Comparison of ENCODE assay signal across 1 cellular context in the genomic region with DNA sequence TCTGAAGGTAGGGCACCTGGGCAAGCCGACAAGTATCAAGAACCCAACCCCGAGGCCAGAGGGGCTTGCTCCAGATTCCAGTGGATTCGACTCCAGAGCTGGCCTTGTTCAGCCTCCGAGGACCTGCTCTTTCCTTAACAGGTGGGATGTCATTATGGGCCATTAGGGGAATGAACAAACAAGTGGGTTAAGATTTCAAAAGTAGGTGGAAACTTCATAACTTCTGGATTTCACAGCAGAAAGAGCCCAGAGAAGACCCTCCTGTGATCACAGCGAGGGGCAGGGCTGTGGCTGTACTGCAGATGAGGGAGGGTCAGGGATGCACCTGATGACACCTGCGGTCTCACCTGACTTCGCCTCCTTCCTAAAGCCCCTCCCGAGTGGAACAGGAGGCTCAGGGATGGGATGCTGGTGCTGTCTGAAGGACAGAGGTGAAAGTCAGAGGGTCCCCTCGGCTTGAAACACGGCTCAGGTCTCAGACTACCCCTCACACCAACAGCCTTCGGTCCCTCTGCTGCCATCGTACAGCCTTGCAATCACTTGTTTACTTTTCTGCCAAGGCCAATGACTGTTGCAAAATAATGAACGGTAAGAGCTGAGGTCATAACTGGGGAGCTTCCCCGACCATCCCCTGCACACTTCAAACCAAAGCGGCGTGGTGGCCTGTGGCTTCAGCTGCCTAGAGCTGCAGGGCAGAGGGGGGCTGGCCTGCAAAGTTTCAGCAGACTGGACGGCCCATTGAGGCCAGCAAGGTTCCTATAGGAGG.
TF ChIP-seq lines count a peak whose summit lies in the region.

No MANE protein-coding gene starts in this region.

TF ChIP-seq in HepG2, 621 proteins besides CTCF, POLR2A, EP300 and RAD21 (continued from another document and continues in another):
- TF ChIP-seq SP5 (CRISPR knock-in tag; IDR thresholded peaks at IDR 0.05; ENCODE audit: borderline replicate concordance, low read depth), result peak; percentile 53; the same call in 1 of the 2 replicates
- no peak for TF ChIP-seq ZNF562 (CRISPR knock-in tag; IDR thresholded peaks at IDR 0.05; ENCODE audit: borderline replicate concordance)
- no peak for TF ChIP-seq PHF20 (CRISPR knock-in tag; IDR thresholded peaks at IDR 0.05)
- TF ChIP-seq SPEN (CRISPR knock-in tag; IDR thresholded peaks at IDR 0.05; ENCODE audit: low read depth), result 0 out of 2 replicates have a peak, but pooled peaks have one; percentile 12
- TF ChIP-seq, protein P1, sequence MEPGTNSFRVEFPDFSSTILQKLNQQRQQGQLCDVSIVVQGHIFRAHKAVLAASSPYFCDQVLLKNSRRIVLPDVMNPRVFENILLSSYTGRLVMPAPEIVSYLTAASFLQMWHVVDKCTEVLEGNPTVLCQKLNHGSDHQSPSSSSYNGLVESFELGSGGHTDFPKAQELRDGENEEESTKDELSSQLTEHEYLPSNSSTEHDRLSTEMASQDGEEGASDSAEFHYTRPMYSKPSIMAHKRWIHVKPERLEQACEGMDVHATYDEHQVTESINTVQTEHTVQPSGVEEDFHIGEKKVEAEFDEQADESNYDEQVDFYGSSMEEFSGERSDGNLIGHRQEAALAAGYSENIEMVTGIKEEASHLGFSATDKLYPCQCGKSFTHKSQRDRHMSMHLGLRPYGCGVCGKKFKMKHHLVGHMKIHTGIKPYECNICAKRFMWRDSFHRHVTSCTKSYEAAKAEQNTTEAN (CRISPR knock-in tag; conservative IDR thresholded peaks at IDR 0.05), result peak; percentile 59; the same call in 1 of the 2 replicates
- peak; percentile 51; the same call in 1 of the 2 replicates for TF ChIP-seq PPARG (CRISPR knock-in tag; conservative IDR thresholded peaks at IDR 0.05)
- TF ChIP-seq TCF7L2 (IDR thresholded peaks at IDR 0.05; ENCODE audit: low read depth, low read length), result no peak
- TF ChIP-seq PAX8 (CRISPR knock-in tag; IDR thresholded peaks at IDR 0.05; ENCODE audit: borderline replicate concordance), result no peak
- no peak for TF ChIP-seq CBX2 (IDR thresholded peaks at IDR 0.05; ENCODE audit: low read depth, low read length)
- TF ChIP-seq CBX2 (CRISPR knock-in tag; IDR thresholded peaks at IDR 0.05; ENCODE audit: low read depth), result no peak
- TF ChIP-seq SETDB1 (CRISPR knock-in tag; IDR thresholded peaks at IDR 0.05; ENCODE audit: borderline replicate concordance), result no peak
- 0 out of 2 replicates have a peak, but pooled peaks have one; percentile 32 for TF ChIP-seq ZNF143 (CRISPR knock-in tag; IDR thresholded peaks at IDR 0.05)
- no peak for TF ChIP-seq HNRNPUL1 (IDR thresholded peaks at IDR 0.05; ENCODE audit: low read depth, low read length)
- TF ChIP-seq ZBTB3 (CRISPR knock-in tag; IDR thresholded peaks at IDR 0.05; ENCODE audit: borderline replicate concordance, low read depth), result no peak; the same call in 1 of the 2 replicates
- TF ChIP-seq NAIF1 (CRISPR knock-in tag; IDR thresholded peaks at IDR 0.05; ENCODE audit: borderline replicate concordance), result no peak
- TF ChIP-seq MXD4 (CRISPR knock-in tag; IDR thresholded peaks at IDR 0.05), result peak; percentile 70
- TF ChIP-seq BCL6 (CRISPR knock-in tag; IDR thresholded peaks at IDR 0.05), result peak; percentile 79
- peak; percentile 82; the same call in 1 of the 2 replicates for TF ChIP-seq HOXD1 (CRISPR knock-in tag; IDR thresholded peaks at IDR 0.05)
- no peak for TF ChIP-seq MED13 (CRISPR knock-in tag; IDR thresholded peaks at IDR 0.05)
- TF ChIP-seq ERF (CRISPR knock-in tag; IDR thresholded peaks at IDR 0.05), result peak; percentile 79
- no peak for TF ChIP-seq KLF12 (CRISPR knock-in tag; IDR thresholded peaks at IDR 0.05; ENCODE audit: borderline replicate concordance)
- no peak for TF ChIP-seq JARID2 (CRISPR knock-in tag; IDR thresholded peaks at IDR 0.05; ENCODE audit: insufficient replicate concordance)
- peak; percentile 51 for TF ChIP-seq ZFY (CRISPR knock-in tag; IDR thresholded peaks at IDR 0.05)
- no peak for TF ChIP-seq TBX3 (IDR thresholded peaks at IDR 0.05; ENCODE audit: borderline replicate concordance)
- TF ChIP-seq ARNT2 (CRISPR knock-in tag; IDR thresholded peaks at IDR 0.05; ENCODE audit: low read depth), result no peak
- TF ChIP-seq, protein P2, sequence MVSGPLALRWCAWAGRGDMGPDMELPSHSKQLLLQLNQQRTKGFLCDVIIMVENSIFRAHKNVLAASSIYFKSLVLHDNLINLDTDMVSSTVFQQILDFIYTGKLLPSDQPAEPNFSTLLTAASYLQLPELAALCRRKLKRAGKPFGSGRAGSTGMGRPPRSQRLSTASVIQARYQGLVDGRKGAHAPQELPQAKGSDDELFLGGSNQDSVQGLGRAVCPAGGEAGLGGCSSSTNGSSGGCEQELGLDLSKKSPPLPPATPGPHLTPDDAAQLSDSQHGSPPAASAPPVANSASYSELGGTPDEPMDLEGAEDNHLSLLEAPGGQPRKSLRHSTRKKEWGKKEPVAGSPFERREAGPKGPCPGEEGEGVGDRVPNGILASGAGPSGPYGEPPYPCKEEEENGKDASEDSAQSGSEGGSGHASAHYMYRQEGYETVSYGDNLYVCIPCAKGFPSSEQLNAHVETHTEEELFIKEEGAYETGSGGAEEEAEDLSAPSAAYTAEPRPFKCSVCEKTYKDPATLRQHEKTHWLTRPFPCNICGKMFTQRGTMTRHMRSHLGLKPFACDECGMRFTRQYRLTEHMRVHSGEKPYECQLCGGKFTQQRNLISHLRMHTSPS (CRISPR knock-in tag; IDR thresholded peaks at IDR 0.05; ENCODE audit: low read depth), result peak; percentile 68
- no peak for TF ChIP-seq RARG (CRISPR knock-in tag; IDR thresholded peaks at IDR 0.05; ENCODE audit: low read depth)
- TF ChIP-seq RBAK (CRISPR knock-in tag; IDR thresholded peaks at IDR 0.05), result no peak
- TF ChIP-seq, protein P3, sequence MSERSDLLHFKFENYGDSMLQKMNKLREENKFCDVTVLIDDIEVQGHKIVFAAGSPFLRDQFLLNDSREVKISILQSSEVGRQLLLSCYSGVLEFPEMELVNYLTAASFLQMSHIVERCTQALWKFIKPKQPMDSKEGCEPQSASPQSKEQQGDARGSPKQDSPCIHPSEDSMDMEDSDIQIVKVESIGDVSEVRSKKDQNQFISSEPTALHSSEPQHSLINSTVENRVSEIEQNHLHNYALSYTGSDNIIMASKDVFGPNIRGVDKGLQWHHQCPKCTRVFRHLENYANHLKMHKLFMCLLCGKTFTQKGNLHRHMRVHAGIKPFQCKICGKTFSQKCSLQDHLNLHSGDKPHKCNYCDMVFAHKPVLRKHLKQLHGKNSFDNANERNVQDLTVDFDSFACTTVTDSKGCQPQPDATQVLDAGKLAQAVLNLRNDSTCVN (CRISPR knock-in tag; IDR thresholded peaks at IDR 0.05; ENCODE audit: borderline replicate concordance), result peak; percentile 54; the same call in 1 of the 2 replicates
- no peak for TF ChIP-seq DNMT1 (CRISPR knock-in tag; IDR thresholded peaks at IDR 0.05)
- TF ChIP-seq ZNF501 (CRISPR knock-in tag; IDR thresholded peaks at IDR 0.05), result no peak
- TF ChIP-seq HMG20A (CRISPR knock-in tag; IDR thresholded peaks at IDR 0.05; ENCODE audit: borderline replicate concordance), result peak; percentile 84
- no peak for TF ChIP-seq PRPF4 (IDR thresholded peaks at IDR 0.05; ENCODE audit: low read depth, low read length, poor library complexity, severe bottlenecking)
- no peak for TF ChIP-seq ZFP82 (CRISPR knock-in tag; IDR thresholded peaks at IDR 0.05; ENCODE audit: borderline replicate concordance)
- no peak for TF ChIP-seq SMARCC2 (IDR thresholded peaks at IDR 0.05)
- no peak for TF ChIP-seq ZBTB42 (CRISPR knock-in tag; IDR thresholded peaks at IDR 0.05)
- TF ChIP-seq, protein P4, sequence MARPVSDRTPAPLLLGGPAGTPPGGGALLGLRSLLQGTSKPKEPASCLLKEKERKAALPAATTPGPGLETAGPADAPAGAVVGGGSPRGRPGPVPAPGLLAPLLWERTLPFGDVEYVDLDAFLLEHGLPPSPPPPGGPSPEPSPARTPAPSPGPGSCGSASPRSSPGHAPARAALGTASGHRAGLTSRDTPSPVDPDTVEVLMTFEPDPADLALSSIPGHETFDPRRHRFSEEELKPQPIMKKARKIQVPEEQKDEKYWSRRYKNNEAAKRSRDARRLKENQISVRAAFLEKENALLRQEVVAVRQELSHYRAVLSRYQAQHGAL (CRISPR knock-in tag; IDR thresholded peaks at IDR 0.05; ENCODE audit: not compliant biosample characterization), result no peak
- TF ChIP-seq FLYWCH1 (CRISPR knock-in tag; IDR thresholded peaks at IDR 0.05), result no peak
- TF ChIP-seq SRY (CRISPR knock-in tag; IDR thresholded peaks at IDR 0.05), result no peak
- TF ChIP-seq PHF21A (CRISPR knock-in tag; IDR thresholded peaks at IDR 0.05), result peak; percentile 55
- no peak for TF ChIP-seq ZNF382 (CRISPR knock-in tag; IDR thresholded peaks at IDR 0.05; ENCODE audit: borderline replicate concordance)
- peak; percentile 87 for TF ChIP-seq NFKBIZ (CRISPR knock-in tag; IDR thresholded peaks at IDR 0.05)
- TF ChIP-seq GATAD1 (CRISPR knock-in tag; IDR thresholded peaks at IDR 0.05), result peak; percentile 59
- TF ChIP-seq ZNF672 (CRISPR knock-in tag; IDR thresholded peaks at IDR 0.05), result no peak
- no peak for TF ChIP-seq SP2 (CRISPR knock-in tag; IDR thresholded peaks at IDR 0.05)
- TF ChIP-seq ARID2 (CRISPR knock-in tag; IDR thresholded peaks at IDR 0.05; ENCODE audit: borderline replicate concordance), result no peak
- no peak for TF ChIP-seq NFRKB (IDR thresholded peaks at IDR 0.05)
- TF ChIP-seq SOX13 (IDR thresholded peaks at IDR 0.05), result no peak
- TF ChIP-seq SOX13 (CRISPR knock-in tag; conservative IDR thresholded peaks at IDR 0.05 in 1 of 2, IDR thresholded peaks at IDR 0.05 in 1 of 2), result peak in 1 of 2 experiments; percentile 83; a peak in 2 of 4 replicates
- TF ChIP-seq, protein P5, sequence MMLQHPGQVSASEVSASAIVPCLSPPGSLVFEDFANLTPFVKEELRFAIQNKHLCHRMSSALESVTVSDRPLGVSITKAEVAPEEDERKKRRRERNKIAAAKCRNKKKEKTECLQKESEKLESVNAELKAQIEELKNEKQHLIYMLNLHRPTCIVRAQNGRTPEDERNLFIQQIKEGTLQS (CRISPR knock-in tag; IDR thresholded peaks at IDR 0.05), result peak; percentile 82
- no peak for TF ChIP-seq ZNF557 (CRISPR knock-in tag; IDR thresholded peaks at IDR 0.05)
- no peak for TF ChIP-seq GATA4 (IDR thresholded peaks at IDR 0.05; ENCODE audit: borderline replicate concordance, low read depth)
- TF ChIP-seq JDP2 (CRISPR knock-in tag; IDR thresholded peaks at IDR 0.05; ENCODE audit: borderline replicate concordance), result no peak
- no peak for TF ChIP-seq ZNF20 (CRISPR knock-in tag; IDR thresholded peaks at IDR 0.05)
- no peak for TF ChIP-seq CENPX (CRISPR knock-in tag; IDR thresholded peaks at IDR 0.05)
- TF ChIP-seq ZMYM2 (CRISPR knock-in tag; IDR thresholded peaks at IDR 0.05), result no peak
- TF ChIP-seq ATF1 (CRISPR knock-in tag; IDR thresholded peaks at IDR 0.05), result no peak
- TF ChIP-seq, protein P6, sequence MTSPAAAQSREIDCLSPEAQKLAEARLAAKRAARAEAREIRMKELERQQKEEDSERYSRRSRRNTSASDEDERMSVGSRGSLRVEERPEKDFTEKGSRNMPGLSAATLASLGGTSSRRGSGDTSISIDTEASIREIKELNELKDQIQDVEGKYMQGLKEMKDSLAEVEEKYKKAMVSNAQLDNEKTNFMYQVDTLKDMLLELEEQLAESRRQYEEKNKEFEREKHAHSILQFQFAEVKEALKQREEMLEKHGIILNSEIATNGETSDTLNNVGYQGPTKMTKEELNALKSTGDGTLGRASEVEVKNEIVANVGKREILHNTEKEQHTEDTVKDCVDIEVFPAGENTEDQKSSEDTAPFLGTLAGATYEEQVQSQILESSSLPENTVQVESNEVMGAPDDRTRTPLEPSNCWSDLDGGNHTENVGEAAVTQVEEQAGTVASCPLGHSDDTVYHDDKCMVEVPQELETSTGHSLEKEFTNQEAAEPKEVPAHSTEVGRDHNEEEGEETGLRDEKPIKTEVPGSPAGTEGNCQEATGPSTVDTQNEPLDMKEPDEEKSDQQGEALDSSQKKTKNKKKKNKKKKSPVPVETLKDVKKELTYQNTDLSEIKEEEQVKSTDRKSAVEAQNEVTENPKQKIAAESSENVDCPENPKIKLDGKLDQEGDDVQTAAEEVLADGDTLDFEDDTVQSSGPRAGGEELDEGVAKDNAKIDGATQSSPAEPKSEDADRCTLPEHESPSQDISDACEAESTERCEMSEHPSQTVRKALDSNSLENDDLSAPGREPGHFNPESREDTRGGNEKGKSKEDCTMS (CRISPR knock-in tag; conservative IDR thresholded peaks at IDR 0.05), result no peak
- TF ChIP-seq ZSCAN12 (CRISPR knock-in tag; IDR thresholded peaks at IDR 0.05), result no peak
- TF ChIP-seq, protein P7, sequence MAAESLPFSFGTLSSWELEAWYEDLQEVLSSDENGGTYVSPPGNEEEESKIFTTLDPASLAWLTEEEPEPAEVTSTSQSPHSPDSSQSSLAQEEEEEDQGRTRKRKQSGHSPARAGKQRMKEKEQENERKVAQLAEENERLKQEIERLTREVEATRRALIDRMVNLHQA (CRISPR knock-in tag; IDR thresholded peaks at IDR 0.05), result no peak
- TF ChIP-seq FOXK1 (CRISPR knock-in tag; IDR thresholded peaks at IDR 0.05; ENCODE audit: borderline replicate concordance, low read depth), result peak; percentile 94
- TF ChIP-seq ZBTB21 (CRISPR knock-in tag; IDR thresholded peaks at IDR 0.05), result peak; percentile 88
- no peak for TF ChIP-seq ZIK1 (CRISPR knock-in tag; IDR thresholded peaks at IDR 0.05; ENCODE audit: borderline replicate concordance, low read depth)
- peak; percentile 89 for TF ChIP-seq DPF2 (CRISPR knock-in tag; IDR thresholded peaks at IDR 0.05; ENCODE audit: borderline replicate concordance, low read depth)
- peak; percentile 77 for TF ChIP-seq ZFX (CRISPR knock-in tag; IDR thresholded peaks at IDR 0.05; ENCODE audit: low read depth)
- TF ChIP-seq ZNF496 (CRISPR knock-in tag; IDR thresholded peaks at IDR 0.05; ENCODE audit: insufficient replicate concordance), result no peak
- peak; percentile 12; the same call in 1 of the 2 replicates for TF ChIP-seq ZNF274 (CRISPR knock-in tag; IDR thresholded peaks at IDR 0.05)
- no peak for TF ChIP-seq ZNF460 (CRISPR knock-in tag; IDR thresholded peaks at IDR 0.05; ENCODE audit: borderline replicate concordance)
- TF ChIP-seq ZNF619 (CRISPR knock-in tag; IDR thresholded peaks at IDR 0.05), result no peak
- TF ChIP-seq PCBP1 (IDR thresholded peaks at IDR 0.05; ENCODE audit: borderline replicate concordance, low read depth, low read length), result no peak
- TF ChIP-seq ZNF552 (CRISPR knock-in tag; IDR thresholded peaks at IDR 0.05; ENCODE audit: borderline replicate concordance), result no peak
- no peak; the same call in 1 of the 2 replicates for TF ChIP-seq MEF2D (CRISPR knock-in tag; IDR thresholded peaks at IDR 0.05)
- peak; percentile 68; the same call in 1 of the 2 replicates for TF ChIP-seq RCOR2 (CRISPR knock-in tag; IDR thresholded peaks at IDR 0.05)
- TF ChIP-seq ZNF781 (CRISPR knock-in tag; IDR thresholded peaks at IDR 0.05; ENCODE audit: borderline replicate concordance, not compliant biosample characterization), result no peak
- TF ChIP-seq KDM5B (CRISPR knock-in tag; IDR thresholded peaks at IDR 0.05; ENCODE audit: borderline replicate concordance), result peak; percentile 35; the same call in 1 of the 2 replicates
- no peak for TF ChIP-seq ZNF367 (CRISPR knock-in tag; IDR thresholded peaks at IDR 0.05; ENCODE audit: borderline replicate concordance)
- TF ChIP-seq ZNF10 (CRISPR knock-in tag; IDR thresholded peaks at IDR 0.05; ENCODE audit: borderline replicate concordance, low read depth), result no peak
- TF ChIP-seq MYC (CRISPR knock-in tag; IDR thresholded peaks at IDR 0.05; ENCODE audit: borderline replicate concordance), result peak; percentile 45; the same call in 1 of the 2 replicates
